ENCODE assay signal across 1 cellular context in genomic region chr17:35141681-35142466, GRCh38.
A peak's percentile ranks its signal among the peaks of the same experiment; 100 is the strongest.
TF ChIP-seq lines count a peak whose summit lies in the region.

TSS of gene NLE1 (minus strand) at chr17:35142303. CDS start at chr17:35142275, 28 bp downstream.

TF ChIP-seq in HepG2, 621 proteins besides CTCF, POLR2A, EP300 and RAD21 (continued from another document and continues in another):
- TF ChIP-seq TCF7L2 (IDR thresholded peaks at IDR 0.05; ENCODE audit: low read depth, low read length) (no peak), ZNF646 (CRISPR knock-in tag; IDR thresholded peaks at IDR 0.05) (no peak), ZNF784 (CRISPR knock-in tag; IDR thresholded peaks at IDR 0.05; ENCODE audit: borderline replicate concordance) (0 out of 2 replicates have a peak, but pooled peaks have one; percentile 51), ARID5B (CRISPR knock-in tag; IDR thresholded peaks at IDR 0.05) (peak; percentile 74), LCORL (IDR thresholded peaks at IDR 0.05) (no peak), LCORL (CRISPR knock-in tag; IDR thresholded peaks at IDR 0.05) (no peak; the same call in 1 of the 2 replicates), CHD2 (IDR thresholded peaks at IDR 0.05; ENCODE audit: low read depth, low read length) (no peak; the same call in 1 of the 2 replicates), FOXP4 (CRISPR knock-in tag; IDR thresholded peaks at IDR 0.05) (0 out of 2 replicates have a peak, but pooled peaks have one; percentile 34), MLLT10 (CRISPR knock-in tag; IDR thresholded peaks at IDR 0.05) (no peak), TCF12 (IDR thresholded peaks at IDR 0.05) (no peak), TCF12 (CRISPR knock-in tag; IDR thresholded peaks at IDR 0.05) (peak; percentile 54; the same call in 1 of the 2 replicates), GLMP (CRISPR knock-in tag; IDR thresholded peaks at IDR 0.05; ENCODE audit: borderline replicate concordance) (no peak), SMARCC2 (IDR thresholded peaks at IDR 0.05) (no peak), ELK4 (CRISPR knock-in tag; IDR thresholded peaks at IDR 0.05; ENCODE audit: borderline replicate concordance) (no peak), TBP (CRISPR knock-in tag; IDR thresholded peaks at IDR 0.05) (0 out of 2 replicates have a peak, but pooled peaks have one; percentile 51), NR2F6 (IDR thresholded peaks at IDR 0.05) (no peak), NR2F6 (CRISPR knock-in tag; IDR thresholded peaks at IDR 0.05) (peak; percentile 44; the same call in 1 of the 2 replicates), AGO2 (optimal IDR thresholded peaks at IDR 0.05; ENCODE audit: low read depth, low read length) (peak; percentile 78), TERF1 (CRISPR knock-in tag; IDR thresholded peaks at IDR 0.05) (no peak), FUBP1 (CRISPR knock-in tag; IDR thresholded peaks at IDR 0.05; ENCODE audit: borderline replicate concordance) (no peak), HMGXB3 (CRISPR knock-in tag; IDR thresholded peaks at IDR 0.05; ENCODE audit: borderline replicate concordance) (peak; percentile 83; the same call in 1 of the 2 replicates), ZNF230 (CRISPR knock-in tag; IDR thresholded peaks at IDR 0.05) (peak; percentile 83; the same call in 1 of the 2 replicates), ZNF256 (CRISPR knock-in tag; conservative IDR thresholded peaks at IDR 0.05) (no peak), DDIT3 (CRISPR knock-in tag; IDR thresholded peaks at IDR 0.05) (no peak), ZNF160 (CRISPR knock-in tag; IDR thresholded peaks at IDR 0.05) (peak; percentile 79; the same call in 1 of the 2 replicates), ZNF460 (CRISPR knock-in tag; IDR thresholded peaks at IDR 0.05; ENCODE audit: borderline replicate concordance) (no peak)
